23 cellular contexts compared by ENCODE assay signal in the genomic region with DNA sequence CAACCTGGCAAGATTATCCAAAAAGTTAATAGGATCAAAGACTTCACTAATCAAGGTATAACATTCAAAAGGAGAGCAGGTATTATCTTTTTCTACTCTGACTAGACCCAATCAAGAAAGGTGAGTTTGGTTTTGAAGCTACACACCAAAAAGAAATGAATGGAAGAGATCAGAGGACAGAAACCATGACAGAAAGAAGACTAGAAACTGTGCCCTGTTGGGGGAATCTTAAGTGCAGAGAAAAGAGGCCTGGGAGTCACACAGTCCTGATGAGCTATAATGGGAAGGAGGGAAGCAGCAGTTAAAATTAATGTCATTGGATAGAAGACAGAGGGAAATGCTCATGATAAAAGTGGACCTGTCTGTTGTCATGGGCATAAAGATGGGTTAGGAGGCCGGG. TPM values are rescaled to one million over a fixed set of nuclear protein-coding genes. Genes with fewer than 3 reads are reported as not detected.
A peak's percentile ranks its signal among the peaks of the same experiment; 100 is the strongest.
DNase-seq lines count a peak whose midpoint lies in the region; ATAC-seq and TF ChIP-seq lines count a peak whose summit lies in the region.
"Had no signal": no experiment of that assay in that cellular context is flagged by ENCODE, and none has a peak within 500 bp of the region (broad histone marks: within the 10 kb centered on the region; RNA-seq: fewer than 3 reads in every experiment).

No MANE protein-coding gene starts in this region.

- H2AFZ ChIP-seq in neural progenitor cell (replicated peaks): no peak overlapping the region

- intact Hi-C loops in MCF 10A (cut with micrococcal nuclease) (no loop called here), lower leg skin (cut with DNase I; ENCODE audit: low total_unique reads) (no loop called here)

- H3K9ac ChIP-seq in HUES6 (ENCODE audit: low read length) (no peak overlapping the region), neural progenitor cell (peak overlapping the region; percentile 42)
- H3K9ac ChIP-seq: BLaER1 treated with 17β-estradiol and CSF1 and Interleukin-3, amounts not matched to agents 10 nM and 100 nM; SK-N-SH had no signal

- H3K4me3 Mint-ChIP-seq in activated T-cell treated with anti-CD3 and anti-CD28 coated beads, Interleukin-2, amount 50 U/mL, for 72 hours: peak overlapping the region in 1 of 2 donors; percentile 1
- no peak overlapping the region for H3K4me3 Mint-ChIP-seq in central memory CD8-positive, alpha-beta T cell
- H3K4me3 Mint-ChIP-seq in neural progenitor cell: no peak overlapping the region
- no peak overlapping the region for H3K4me3 Mint-ChIP-seq in MCF 10A (ENCODE audit: unreplicated experiment)
- H3K4me3 Mint-ChIP-seq: neural crest cell had no signal

- H4K20me1 ChIP-seq in neural progenitor cell (ENCODE audit: low read depth): peaks cover 10% of the 10 kb centered on the region

- H3K4me1 Mint-ChIP-seq in activated T-cell treated with anti-CD3 and anti-CD28 coated beads, Interleukin-2, amount 50 U/mL, for 72 hours (ENCODE audit: low read depth): peaks cover 21% of the 10 kb centered on the region
- H3K4me1 Mint-ChIP-seq in central memory CD8-positive, alpha-beta T cell: peaks cover 40% of the 10 kb centered on the region
- H3K4me1 Mint-ChIP-seq in neural progenitor cell (peaks cover 14% of the 10 kb centered on the region), MCF 10A (ENCODE audit: insufficient read depth, unreplicated experiment) (peaks cover 11% of the 10 kb centered on the region)

- no peak for ATAC-seq in activated T-cell treated with anti-CD3 and anti-CD28 coated beads, Interleukin-2, amount 50 U/mL, for 72 hours (replicated peaks in 1 of 2)
- no peak for ATAC-seq in central memory CD8-positive, alpha-beta T cell (replicated peaks; ENCODE audit: extremely low read depth, poor library complexity, severe bottlenecking)
- ATAC-seq: HCT116, heart left ventricle had no signal

- POLR2A ChIA-PET in MCF 10A (lab: Yijun Ruan, JAX): interaction anchor here (0.6 to 1.3 kb wide), 2 partner anchors 13 to 114 kb away, joined by 3 to 4 read pairs; no protein-coding TSS in a partner anchor

- H3K9me3 ChIP-seq in HUES6 (ENCODE audit: control insufficient read depth, insufficient read depth, low read depth, low read length) (no peaks in the 10 kb centered on the region), neural progenitor cell (ENCODE audit: low read depth) (no peaks in the 10 kb centered on the region)
- H3K9me3 ChIP-seq: BLaER1 treated with 17β-estradiol and CSF1 and Interleukin-3, amounts not matched to agents 10 nM and 100 nM; heart left ventricle; prostate gland; SK-N-SH; testis; uterus had no signal

- TF ChIP-seq CTCF in neural progenitor cell (IDR thresholded peaks at IDR 0.05): no peak
- TF ChIP-seq CTCF in MCF 10A (IDR thresholded peaks at IDR 0.05; ENCODE audit: unreplicated experiment): no peak
- no peak for TF ChIP-seq CTCF in lower leg skin (IDR thresholded peaks at IDR 0.05)

- H3K4me2 ChIP-seq in neural progenitor cell: peak overlapping the region; percentile 75
- H3K4me2 ChIP-seq: BLaER1 treated with 17β-estradiol and CSF1 and Interleukin-3, amounts not matched to agents 10 nM and 100 nM; SK-N-SH had no signal

- H3K9me3 Mint-ChIP-seq in activated T-cell treated with anti-CD3 and anti-CD28 coated beads, Interleukin-2, amount 50 U/mL, for 72 hours: peaks cover 0 to 1% of the 10 kb centered on the region in 2 donors
- H3K9me3 Mint-ChIP-seq in central memory CD8-positive, alpha-beta T cell: no peaks in the 10 kb centered on the region
- no peaks in the 10 kb centered on the region for H3K9me3 Mint-ChIP-seq in neural progenitor cell
- H3K9me3 Mint-ChIP-seq in MCF 10A (ENCODE audit: unreplicated experiment): no peaks in the 10 kb centered on the region
- H3K9me3 Mint-ChIP-seq: neural crest cell had no signal

- H3K27ac Mint-ChIP-seq in activated T-cell treated with anti-CD3 and anti-CD28 coated beads, Interleukin-2, amount 50 U/mL, for 72 hours: peak overlapping the region; percentile 59
- H3K27ac Mint-ChIP-seq in central memory CD8-positive, alpha-beta T cell (ENCODE audit: low read depth): peak overlapping the region; percentile 78
- no peak overlapping the region for H3K27ac Mint-ChIP-seq in neural progenitor cell
- no peak overlapping the region for H3K27ac Mint-ChIP-seq in MCF 10A (ENCODE audit: low read depth, unreplicated experiment)

- H3K27me3 ChIP-seq in HUES6 (ENCODE audit: control insufficient read depth, insufficient read depth, low read length) (no peaks in the 10 kb centered on the region), neural progenitor cell (no peaks in the 10 kb centered on the region)
- H3K27me3 ChIP-seq: BLaER1 treated with 17β-estradiol and CSF1 and Interleukin-3, amounts not matched to agents 10 nM and 100 nM; heart left ventricle; testis; uterus had no signal

- H3K36me3 ChIP-seq in HUES6 (ENCODE audit: control insufficient read depth, insufficient read depth, low read length) (peaks cover 21% of the 10 kb centered on the region), neural progenitor cell (no peaks in the 10 kb centered on the region)
- H3K36me3 ChIP-seq: uterus had no signal

- H3K27me3 Mint-ChIP-seq in activated T-cell treated with anti-CD3 and anti-CD28 coated beads, Interleukin-2, amount 50 U/mL, for 72 hours (ENCODE audit: low read depth): no peaks in the 10 kb centered on the region
- H3K27me3 Mint-ChIP-seq in central memory CD8-positive, alpha-beta T cell: no peaks in the 10 kb centered on the region
- H3K27me3 Mint-ChIP-seq in neural progenitor cell (ENCODE audit: insufficient read depth, low read depth) (no peaks in the 10 kb centered on the region), MCF 10A (ENCODE audit: insufficient read depth, unreplicated experiment) (no peaks in the 10 kb centered on the region)

- no peak for DNase-seq in activated T-cell treated with anti-CD3 and anti-CD28 coated beads, Interleukin-2, amount 50 U/mL, for 72 hours
- DNase-seq in activated T-cell treated with anti-CD3 and anti-CD28 coated beads, Interleukin-2, amount 50 U/mL, for 48 hours: no peak
- no peak for DNase-seq in central memory CD8-positive, alpha-beta T cell (ENCODE audit: low spot score in 2 of 2)
- no peak for DNase-seq in neural progenitor cell (ENCODE audit: low spot score)
- no peak for DNase-seq in MCF 10A (ENCODE audit: unreplicated experiment)
- no peak for DNase-seq in lower leg skin (ENCODE audit: low spot score in 2 of 2)
- DNase-seq in HPDE6-E6E7 (ENCODE audit: extremely low spot score): no peak
- DNase-seq: ACHN; activated CD4-positive, CD25-positive, alpha-beta regulatory T cell; amygdala; caudate nucleus; heart left ventricle; NCI-H1436 treated with DMSO at 0.1 percent for 48 hours; NCI-H524 treated with DMSO at 0.1 percent for 48 hours; SK-N-SH; T-helper 9 cell; testis; uterus had no signal

- no peak for TF ChIP-seq POLR2A in lower leg skin (IDR thresholded peaks at IDR 0.05)

- no TSS peak for BruUV-seq in MCF 10A (replicated peaks; lab: Mats Ljungman, UMichigan)

- CTCF ChIA-PET in MCF 10A (lab: Yijun Ruan, JAX): no interaction called here

- H3K27ac ChIP-seq in HUES6 (ENCODE audit: low read depth, low read length): 0 out of 2 replicates have a peak overlapping the region, but pooled peaks have one; percentile 1
- H3K27ac ChIP-seq in neural progenitor cell: peak overlapping the region; percentile 89
- H3K27ac ChIP-seq: prostate gland, testis, uterus had no signal

- H3K36me3 Mint-ChIP-seq in activated T-cell treated with anti-CD3 and anti-CD28 coated beads, Interleukin-2, amount 50 U/mL, for 72 hours (ENCODE audit: insufficient read depth in 2 of 2): peaks cover 0 to 6% of the 10 kb centered on the region in 2 donors
- H3K36me3 Mint-ChIP-seq in central memory CD8-positive, alpha-beta T cell (ENCODE audit: insufficient read depth): peaks cover 29% of the 10 kb centered on the region
- H3K36me3 Mint-ChIP-seq in neural progenitor cell: peaks cover 9% of the 10 kb centered on the region
- H3K36me3 Mint-ChIP-seq in MCF 10A (ENCODE audit: insufficient read depth, unreplicated experiment): peaks cover 47% of the 10 kb centered on the region

- H3K4me1 ChIP-seq in HUES6 (ENCODE audit: control insufficient read depth, insufficient read depth, low read length) (no peaks in the 10 kb centered on the region), neural progenitor cell (peaks cover 10% of the 10 kb centered on the region)
- H3K4me1 ChIP-seq: prostate gland, testis, uterus had no signal

- H3K79me2 ChIP-seq in neural progenitor cell (ENCODE audit: low read depth): peaks cover 31% of the 10 kb centered on the region

- no peak overlapping the region for H3K4me3 ChIP-seq in HUES6 (ENCODE audit: low read depth, low read length)
- H3K4me3 ChIP-seq in neural progenitor cell: peak overlapping the region; percentile 23
- H3K4me3 ChIP-seq in lower leg skin (ENCODE audit: low read depth, poor library complexity, severe bottlenecking): no peak overlapping the region
- H3K4me3 ChIP-seq: BLaER1 treated with 17β-estradiol and CSF1 and Interleukin-3, amounts not matched to agents 10 nM and 100 nM; heart left ventricle; prostate gland; testis; uterus had no signal

- WGBS in lower leg skin, 2 donors: 95 to 100% methylated on average over 1 of the region's 1 CpG

- peaks cover 13% of the 10 kb centered on the region for H3F3A ChIP-seq in neural progenitor cell (ENCODE audit: low read depth)

RNA-seq across cellular contexts. Expression of gene ZZEF1, which starts 17.3 kb away (rescaled TPM):
- total RNA-seq in activated T-cell treated with anti-CD3 and anti-CD28 coated beads, Interleukin-2, amount 50 U/mL, for 72 hours: 10 to 100 TPM; 40.0 to 44.7 TPM
- total RNA-seq in neural progenitor cell (ENCODE audit: low replicate concordance) (10.8 and 17.3 TPM in 2 replicates), MCF 10A (2022) (35.0 and 37.9 TPM in 2 replicates), lower leg skin (10 to 100 TPM; 39.1 to 67.4 (median 53.9) TPM)

RNA-seq across cellular contexts. Expression of gene CYB5D2, which starts 17.4 kb away (rescaled TPM):
- 10 to 100 TPM; 13.9 to 15.2 TPM for total RNA-seq in activated T-cell treated with anti-CD3 and anti-CD28 coated beads, Interleukin-2, amount 50 U/mL, for 72 hours
- total RNA-seq in neural progenitor cell (ENCODE audit: low replicate concordance): 7.4 and 22.5 TPM in 2 replicates
- 13.8 and 17.6 TPM in 2 replicates for total RNA-seq in MCF 10A (2022)
- total RNA-seq in lower leg skin: 10 to 100 TPM; 23.9 to 41.9 (median 33.0) TPM

Comparison
In these comparisons a context has a peak if more than half of its experiments do, and no peak if none do; other contexts are left out.
1. H3K27ac Mint-ChIP-seq: peak in activated T-cell treated with anti-CD3 and anti-CD28 coated beads, Interleukin-2, amount 50 U/mL, for 72 hours (single experiment) and central memory CD8-positive, alpha-beta T cell (single experiment); none in neural progenitor cell (single experiment) and MCF 10A (single experiment).